In genomic region chr1:42784946-42785693, GRCh38 we compare ENCODE assay signal across 9 cellular contexts. TPM values are rescaled to one million over a fixed set of nuclear protein-coding genes. Genes with fewer than 3 reads are reported as not detected.
DNase-seq lines count a peak whose midpoint lies in the region; ATAC-seq, FAIRE-seq and TF ChIP-seq lines count a peak whose summit lies in the region.
"Had no signal": no experiment of that assay in that cellular context is flagged by ENCODE, and none has a peak within 500 bp of the region (broad histone marks: within the 10 kb centered on the region; RNA-seq: fewer than 3 reads in every experiment).

Gene TMEM269 (plus strand): TSS chr1:42784991. CDS start chr1:42789894, 4,903 bp downstream.

- H3K4me3 ChIP-seq in sigmoid colon: peak within 1 kb of the TSS; percentile 39 to 53 (median 45)

- H3K27ac ChIP-seq in foreskin keratinocyte: no peak within 1 kb of the TSS
- no peak within 1 kb of the TSS for H3K27ac ChIP-seq in sigmoid colon

- WGBS in sigmoid colon, 2 donors: 10 to 16% methylated on average over 54 of the region's 54 CpGs

- no peaks in the 10 kb centered on the region for H3K4me1 ChIP-seq in foreskin keratinocyte
- H3K4me1 ChIP-seq in sigmoid colon: peaks cover 0 to 11% (median 11%) of the 10 kb centered on the region in 4 donors

- no peak for FAIRE-seq in GM19239 (lab: Jason Lieb, UNC)

- no peaks in the 10 kb centered on the region for H3K9me3 ChIP-seq in sigmoid colon

- no peak for TF ChIP-seq CTCF in foreskin keratinocyte (conservative IDR thresholded peaks at IDR 0.05)
- no peak for TF ChIP-seq CTCF in sigmoid colon (IDR thresholded peaks at IDR 0.05)

- no peak for TF ChIP-seq EP300 in sigmoid colon (IDR thresholded peaks at IDR 0.05)

- H3K36me3 ChIP-seq in sigmoid colon: peaks cover 0 to 15% (median 4%) of the 10 kb centered on the region in 4 donors

- intact Hi-C loops in sigmoid colon (cut with DNase I): no loop called here

- no peak for TF ChIP-seq POLR2A in sigmoid colon (IDR thresholded peaks at IDR 0.05)

- peak; percentile 30 for DNase-seq in GM19239 (ENCODE audit: insufficient read length, low spot score)
- DNase-seq in activated T-helper 1 cell treated with anti-CD3 and anti-CD28 coated beads, Interleukin-2, amount 50 U/mL, for 16 hours (ENCODE audit: low read depth in 1 of 2, low spot score in 1 of 2): peak; percentile 16 to 26
- DNase-seq in foreskin keratinocyte: no peak
- peak; percentile 64 for DNase-seq in sigmoid colon
- DNase-seq in putamen (ENCODE audit: low spot score): no peak
- DNase-seq in foreskin melanocyte: no peak
- DNase-seq in OCI-M1 (lab: John Stamatoyannopoulos, UW): no peak

- ATAC-seq in foreskin keratinocyte (peak; percentile 29), GM21529 (IDR thresholded peaks at IDR 0.05; ENCODE audit: unreplicated experiment) (no peak)

- H3K27me3 ChIP-seq in foreskin keratinocyte (peaks cover 24% of the 10 kb centered on the region), sigmoid colon (no peaks in the 10 kb centered on the region)

RNA-seq across cellular contexts. Expression of gene TMEM269, which starts in this region (rescaled TPM):
- total RNA-seq in foreskin keratinocyte (not detected in 2 replicates), sigmoid colon (not detected)
- polyA plus RNA-seq in foreskin keratinocyte (0.02 TPM in 1 of 2 replicates, not detected in the other), sigmoid colon (under 1 TPM in 1 of 3 donors, not detected in 2; 0.04 TPM)
- total RNA-seq: dermis microvascular lymphatic vessel endothelial cell had no signal

Comparison
In these comparisons a context has a peak if more than half of its experiments do, and no peak if none do; other contexts are left out.
1. Peak in ATAC-seq in foreskin keratinocyte; RNA of the gene not detected or under 1 TPM.
2. Peak in DNase-seq and H3K4me3 ChIP-seq in sigmoid colon; RNA of the gene not detected or under 1 TPM.
3. DNase-seq: peak in GM19239 (single experiment) and activated T-helper 1 cell treated with anti-CD3 and anti-CD28 coated beads, Interleukin-2, amount 50 U/mL, for 16 hours (2 of 2); none in foreskin keratinocyte (0 of 2), putamen (single experiment), foreskin melanocyte (single experiment) and OCI-M1 (single experiment).